ENCODE assay signal across 11 cellular contexts in the genomic region with DNA sequence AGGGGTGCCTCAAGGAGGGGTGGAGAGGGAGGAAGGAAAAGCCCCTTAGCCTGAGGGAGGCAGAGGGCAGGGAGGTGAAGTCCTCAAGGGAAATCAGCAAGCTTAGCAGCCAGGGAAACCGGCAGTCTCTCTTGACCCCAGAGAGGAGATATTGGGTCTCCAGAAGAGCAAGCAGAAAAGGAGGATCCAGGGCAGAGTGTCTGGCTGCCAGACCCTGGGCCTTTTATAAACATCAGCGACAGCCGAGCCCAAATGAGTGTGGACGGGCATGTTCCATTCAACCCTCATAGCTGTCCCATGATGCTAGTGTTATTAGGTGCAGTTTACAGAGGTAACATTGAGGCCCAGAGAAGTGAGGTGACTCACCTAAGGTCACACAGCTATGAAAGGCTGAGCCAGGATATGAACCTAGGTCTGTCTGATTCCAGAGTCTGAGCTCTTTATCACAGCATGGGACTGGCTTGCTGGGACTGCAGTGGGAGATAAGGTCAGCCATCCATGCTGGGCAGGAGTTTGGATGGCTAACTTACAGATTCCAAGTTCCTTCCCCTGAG.
"Had no signal": no experiment of that assay in that cellular context is flagged by ENCODE, and none has a peak within 500 bp of the region (broad histone marks: within the 10 kb centered on the region; RNA-seq: fewer than 3 reads in every experiment).

No MANE protein-coding gene starts in this region.

- DNase-seq: activated effector memory CD4-positive, alpha-beta T cell treated with anti-CD3 and anti-CD28 coated beads, Interleukin-2, amount 50 U/mL, for 16 hours; foreskin melanocyte; immature natural killer cell; midbrain; naive B cell; retina had no signal

- H3K4me2 ChIP-seq: smooth muscle cell had no signal

- H3K27ac Mint-ChIP-seq: activated naive CD4-positive, alpha-beta T cell treated with anti-CD3 and anti-CD28 coated beads, Interleukin-2, amount 50 U/mL, for 24 hours; immature natural killer cell; stimulated activated naive CD8-positive, alpha-beta T cell treated with anti-CD3 and anti-CD28 coated beads, Interleukin-15, Interleukin-2, amounts not matched to agents 100 ng/mL and 50 ng/mL, for 24 hours had no signal

- H3K9me3 ChIP-seq: adrenal gland had no signal

- H3K4me3 Mint-ChIP-seq: activated naive CD4-positive, alpha-beta T cell treated with anti-CD3 and anti-CD28 coated beads, Interleukin-2, amount 50 U/mL, for 24 hours; immature natural killer cell; stimulated activated naive CD8-positive, alpha-beta T cell treated with anti-CD3 and anti-CD28 coated beads, Interleukin-15, Interleukin-2, amounts not matched to agents 100 ng/mL and 50 ng/mL, for 24 hours had no signal

- H3K4me3 ChIP-seq: adrenal gland, lung, smooth muscle cell had no signal

- H3K27me3 Mint-ChIP-seq: activated naive CD4-positive, alpha-beta T cell treated with anti-CD3 and anti-CD28 coated beads, Interleukin-2, amount 50 U/mL, for 24 hours; naive B cell; stimulated activated naive CD8-positive, alpha-beta T cell treated with anti-CD3 and anti-CD28 coated beads, Interleukin-15, Interleukin-2, amounts not matched to agents 100 ng/mL and 50 ng/mL, for 24 hours had no signal

- H3K36me3 Mint-ChIP-seq: immature natural killer cell had no signal

- H3K36me3 ChIP-seq: adrenal gland had no signal

- H3K27me3 ChIP-seq: adrenal gland had no signal

- H3K9me3 Mint-ChIP-seq: activated naive CD4-positive, alpha-beta T cell treated with anti-CD3 and anti-CD28 coated beads, Interleukin-2, amount 50 U/mL, for 24 hours; immature natural killer cell; naive B cell; stimulated activated naive CD8-positive, alpha-beta T cell treated with anti-CD3 and anti-CD28 coated beads, Interleukin-15, Interleukin-2, amounts not matched to agents 100 ng/mL and 50 ng/mL, for 24 hours had no signal
